Comparison of ENCODE assay signal across 1 cellular context in genomic region chr6:28880894-28881780, GRCh38.
A peak's percentile ranks its signal among the peaks of the same experiment; 100 is the strongest.
TF ChIP-seq lines count a peak whose summit lies in the region.

No MANE protein-coding gene starts in this region.

TF ChIP-seq in GM12878, 131 proteins besides CTCF, POLR2A, EP300 and RAD21 (continued from another document):
- TF ChIP-seq CREB1 (IDR thresholded peaks at IDR 0.05; ENCODE audit: low read depth) (no peak), CBX3 (IDR thresholded peaks at IDR 0.05; ENCODE audit: borderline replicate concordance, low read depth) (no peak), ZBTB11 (CRISPR knock-in tag; IDR thresholded peaks at IDR 0.05) (no peak), SIN3A (IDR thresholded peaks at IDR 0.05; ENCODE audit: low read depth, low read length) (no peak), ZZZ3 (IDR thresholded peaks at IDR 0.05; ENCODE audit: control insufficient read depth, insufficient read length, low read depth) (no peak), CREM (IDR thresholded peaks at IDR 0.05; ENCODE audit: low read depth) (no peak), MTA3 (IDR thresholded peaks at IDR 0.05; ENCODE audit: borderline replicate concordance, low read length) (no peak), IRF3 (IDR thresholded peaks at IDR 0.05) (no peak), MYB (IDR thresholded peaks at IDR 0.05; ENCODE audit: borderline replicate concordance, low read depth, low read length) (no peak), FOXK2 (IDR thresholded peaks at IDR 0.05) (no peak), E2F4 (IDR thresholded peaks at IDR 0.05; ENCODE audit: low read depth, low read length) (no peak), ZNF217 (IDR thresholded peaks at IDR 0.05) (peak; percentile 76), ESRRA (IDR thresholded peaks at IDR 0.05; ENCODE audit: low read length) (no peak), CEBPZ (IDR thresholded peaks at IDR 0.05; ENCODE audit: low read depth, low read length) (no peak), TBL1XR1 (IDR thresholded peaks at IDR 0.05; ENCODE audit: low read depth, low read length) (0 out of 2 replicates have a peak, but pooled peaks have one; percentile 34), ASH2L (IDR thresholded peaks at IDR 0.05; ENCODE audit: borderline replicate concordance, low read depth) (no peak), ATF7 (IDR thresholded peaks at IDR 0.05; ENCODE audit: low read depth) (no peak), HDGF (IDR thresholded peaks at IDR 0.05) (no peak), TCF7 (IDR thresholded peaks at IDR 0.05; ENCODE audit: borderline replicate concordance) (no peak; the same call in 1 of the 2 replicates), CBX5 (IDR thresholded peaks at IDR 0.05; ENCODE audit: low read depth) (no peak), YY1 (IDR thresholded peaks at IDR 0.05; ENCODE audit: low read depth, low read length) (peak; percentile 60), ATF3 (IDR thresholded peaks at IDR 0.05; ENCODE audit: borderline replicate concordance, extremely low read depth, low read depth, low read length) (no peak), CHD4 (IDR thresholded peaks at IDR 0.05) (no peak), RELB (IDR thresholded peaks at IDR 0.05; ENCODE audit: low read depth) (no peak), NR2F1 (conservative IDR thresholded peaks at IDR 0.05) (no peak), LARP7 (IDR thresholded peaks at IDR 0.05) (no peak), POU2F2 (IDR thresholded peaks at IDR 0.05; ENCODE audit: borderline replicate concordance, low read depth, low read length) (0 out of 3 replicates have a peak, but pooled peaks have one; percentile 29), NR2C2 (IDR thresholded peaks at IDR 0.05; ENCODE audit: borderline replicate concordance, control insufficient read depth, insufficient read length, low read depth) (no peak), MXI1 (IDR thresholded peaks at IDR 0.05; ENCODE audit: low read depth, low read length) (no peak)
